ENCODE assay signal across 8 cellular contexts in genomic region chr5:128537306-128537998, GRCh38. TPM values are rescaled to one million over a fixed set of nuclear protein-coding genes. Genes with fewer than 3 reads are reported as not detected.
DNase-seq lines count a peak whose midpoint lies in the region; ATAC-seq, FAIRE-seq and TF ChIP-seq lines count a peak whose summit lies in the region.

No MANE protein-coding gene starts in this region.

- no peaks in the 10 kb centered on the region for H3K36me3 Mint-ChIP-seq in activated naive CD4-positive, alpha-beta T cell treated with anti-CD3 and anti-CD28 coated beads for 36 hours (ENCODE audit: low read depth)

- peaks cover 4% of the 10 kb centered on the region for H3K4me1 ChIP-seq in ES-I3 (ENCODE audit: insufficient read depth, low read length)
- H3K4me1 ChIP-seq in lower lobe of right lung, result peaks cover 23% of the 10 kb centered on the region

- no peak for FAIRE-seq in urothelium cell line (lab: Jason Lieb, UNC)

- H3K36me3 ChIP-seq in ES-I3 (ENCODE audit: insufficient read depth, low read length) (no peaks in the 10 kb centered on the region), lower lobe of right lung (no peaks in the 10 kb centered on the region)

- H3K9me3 Mint-ChIP-seq in activated naive CD4-positive, alpha-beta T cell treated with anti-CD3 and anti-CD28 coated beads for 36 hours, result no peaks in the 10 kb centered on the region

- intact Hi-C loops in lower lobe of right lung (cut with DNase I), result no loop called here
- intact Hi-C loops in activated naive CD4-positive, alpha-beta T cell treated with anti-CD3 and anti-CD28 coated beads for 36 hours (cut with micrococcal nuclease), result no loop called here

- H3K9ac ChIP-seq in ES-I3 (ENCODE audit: low read depth, low read length), result peak overlapping the region; percentile 63

- peak overlapping the region; percentile 55 for H3K4me3 ChIP-seq in lower lobe of right lung

- peak; percentile 38 for DNase-seq in MV-4-11 (lab: John Stamatoyannopoulos, UW)
- DNase-seq in dedifferentiated amniotic fluid mesenchymal stem cell (ENCODE audit: extremely low spot score), result peak; percentile 60
- peak; percentile 50 for DNase-seq in lower lobe of right lung
- DNase-seq in urothelium cell line (ENCODE audit: low spot score), result peak; percentile 44
- no peak for DNase-seq in NCI-H1436 treated with DMSO at 0.1 percent for 48 hours (lab: John Stamatoyannopoulos, UW)
- no peak for DNase-seq in activated naive CD4-positive, alpha-beta T cell treated with anti-CD3 and anti-CD28 coated beads for 36 hours

- H3K27ac Mint-ChIP-seq in activated naive CD4-positive, alpha-beta T cell treated with anti-CD3 and anti-CD28 coated beads for 36 hours, result no peak overlapping the region

- H3K27me3 Mint-ChIP-seq in activated naive CD4-positive, alpha-beta T cell treated with anti-CD3 and anti-CD28 coated beads for 36 hours (ENCODE audit: low read depth), result peaks cover 39% of the 10 kb centered on the region

- H3K27ac ChIP-seq in lower lobe of right lung, result no peak overlapping the region

- CTCF ChIA-PET in activated naive CD4-positive, alpha-beta T cell treated with anti-CD3 and anti-CD28 coated beads for 36 hours (lab: Charles Lee), result no interaction called here

- peaks cover 2% of the 10 kb centered on the region for H3K4me1 Mint-ChIP-seq in activated naive CD4-positive, alpha-beta T cell treated with anti-CD3 and anti-CD28 coated beads for 36 hours (ENCODE audit: low read depth)

- no peak overlapping the region for H3K4me3 Mint-ChIP-seq in activated naive CD4-positive, alpha-beta T cell treated with anti-CD3 and anti-CD28 coated beads for 36 hours

- H3K27me3 ChIP-seq in lower lobe of right lung (ENCODE audit: low read depth), result peaks cover 51% of the 10 kb centered on the region

- ATAC-seq in lower lobe of right lung (peak; percentile 76 to 83), HG03039 (IDR thresholded peaks at IDR 0.05; ENCODE audit: unreplicated experiment) (no peak)

- no peak for TF ChIP-seq CTCF in lower lobe of right lung (IDR thresholded peaks at IDR 0.05)

- H3K9me3 ChIP-seq in ES-I3 (ENCODE audit: control insufficient read depth, insufficient read depth, low read length), result no peaks in the 10 kb centered on the region
- H3K9me3 ChIP-seq in lower lobe of right lung, result no peaks in the 10 kb centered on the region

RNA-seq across cellular contexts. Expression of gene FBN2, which starts 0.6 kb away (rescaled TPM):
- total RNA-seq in lower lobe of right lung, result 0.83 TPM
- not detected for total RNA-seq in activated naive CD4-positive, alpha-beta T cell treated with anti-CD3 and anti-CD28 coated beads for 36 hours

Comparison
In these comparisons a context has a peak if more than half of its experiments do, and no peak if none do; other contexts are left out.
1. DNase-seq: peak in MV-4-11 (single experiment), dedifferentiated amniotic fluid mesenchymal stem cell (single experiment), lower lobe of right lung (single experiment) and urothelium cell line (single experiment); none in NCI-H1436 treated with DMSO at 0.1 percent for 48 hours (single experiment) and activated naive CD4-positive, alpha-beta T cell treated with anti-CD3 and anti-CD28 coated beads for 36 hours (single experiment).